ENCODE assay signal across 15 cellular contexts in the genomic region with DNA sequence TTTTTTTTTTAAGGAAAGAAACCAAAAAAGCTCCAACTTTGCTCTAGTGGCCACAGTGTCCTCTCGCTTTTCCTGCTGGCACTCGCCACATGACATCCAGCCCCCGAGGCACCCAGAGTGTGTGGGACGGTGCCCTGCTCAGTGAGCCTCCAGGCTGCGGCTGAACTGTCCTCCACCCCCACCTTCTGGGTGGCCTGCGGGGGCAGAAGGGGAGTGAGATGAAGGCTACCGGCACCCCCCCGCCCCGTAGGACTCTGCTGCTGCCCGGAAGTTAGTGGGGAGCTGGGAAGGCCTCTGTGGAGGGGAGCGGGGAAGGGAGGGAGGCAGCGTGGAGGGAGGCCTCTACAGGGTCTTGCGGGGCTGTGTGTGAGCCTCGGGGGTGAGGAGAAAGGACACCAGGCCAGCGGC.
A peak's percentile ranks its signal among the peaks of the same experiment; 100 is the strongest.
DNase-seq lines count a peak whose midpoint lies in the region; ATAC-seq and TF ChIP-seq lines count a peak whose summit lies in the region.
"Had no signal": no experiment of that assay in that cellular context is flagged by ENCODE, and none has a peak within 500 bp of the region (broad histone marks: within the 10 kb centered on the region; RNA-seq: fewer than 3 reads in every experiment).

No MANE protein-coding gene starts in this region.

- no peak for TF ChIP-seq CTCF in smooth muscle cell (IDR thresholded peaks at IDR 0.05; ENCODE audit: borderline replicate concordance, insufficient read depth, poor library complexity, severe bottlenecking)

- no peak overlapping the region for H3K4ac ChIP-seq in mesendoderm (ENCODE audit: low read depth, low read length)

- H3K27me3 ChIP-seq in NT2/D1 (ENCODE audit: insufficient read depth, insufficient read length) (peaks cover 13% of the 10 kb centered on the region), ectodermal cell (ENCODE audit: control insufficient read depth, insufficient read depth, low read length, poor library complexity, severe bottlenecking) (peaks cover 5% of the 10 kb centered on the region), mesendoderm (ENCODE audit: insufficient read depth, low read length, poor library complexity) (no peaks in the 10 kb centered on the region), smooth muscle cell (ENCODE audit: low read depth) (peaks cover 29% of the 10 kb centered on the region)

- H3K9me3 ChIP-seq in NT2/D1 (ENCODE audit: insufficient read depth, low read length), result no peaks in the 10 kb centered on the region
- no peaks in the 10 kb centered on the region for H3K9me3 ChIP-seq in ectodermal cell (ENCODE audit: control insufficient read depth, low read length)
- H3K9me3 ChIP-seq in smooth muscle cell (replicated peaks; ENCODE audit: low read depth), result no peaks in the 10 kb centered on the region
- H3K9me3 ChIP-seq: tibial artery had no signal

- no peak overlapping the region for H3K56ac ChIP-seq in mesendoderm (ENCODE audit: low read length)

- no peak overlapping the region for H4K8ac ChIP-seq in mesendoderm (ENCODE audit: low read depth, low read length)

- H3K27ac ChIP-seq in ectodermal cell (ENCODE audit: insufficient read depth, low read depth, low read length, poor library complexity, severe bottlenecking) (peak overlapping the region; percentile 63), mesendoderm (ENCODE audit: low read depth, low read length) (no peak overlapping the region), smooth muscle cell (ENCODE audit: low read depth) (no peak overlapping the region)
- H3K27ac ChIP-seq: tibial artery had no signal

- H4K20me1 ChIP-seq in smooth muscle cell (ENCODE audit: low read depth), result peaks cover 10% of the 10 kb centered on the region

- no peak overlapping the region for H3K23ac ChIP-seq in mesendoderm (ENCODE audit: low read length)

- H2AFZ ChIP-seq in smooth muscle cell (ENCODE audit: low read depth), result no peak overlapping the region

- H2BK5ac ChIP-seq in mesendoderm (ENCODE audit: low read length), result no peak overlapping the region

- H3K4me1 ChIP-seq in NT2/D1 (ENCODE audit: insufficient read depth, insufficient read length), result peaks cover 14% of the 10 kb centered on the region
- H3K4me1 ChIP-seq in ectodermal cell (ENCODE audit: control insufficient read depth, insufficient read depth, low read length), result peaks cover 21% of the 10 kb centered on the region
- no peaks in the 10 kb centered on the region for H3K4me1 ChIP-seq in mesendoderm (ENCODE audit: control insufficient read depth, low read depth, low read length)
- H3K4me1 ChIP-seq in smooth muscle cell (ENCODE audit: low read depth), result peaks cover 9% of the 10 kb centered on the region

- H2BK15ac ChIP-seq in mesendoderm (replicated peaks; ENCODE audit: low read depth), result no peak overlapping the region

- H3K18ac ChIP-seq in mesendoderm (ENCODE audit: low read length), result no peak overlapping the region

- peak overlapping the region; percentile 50 for H3K9ac ChIP-seq in NT2/D1 (ENCODE audit: insufficient read length, low read depth)
- peak overlapping the region; percentile 61 for H3K9ac ChIP-seq in mesendoderm (ENCODE audit: low read length)
- H3K9ac ChIP-seq in smooth muscle cell (ENCODE audit: low read depth), result no peak overlapping the region

- no peaks in the 10 kb centered on the region for H3K79me1 ChIP-seq in mesendoderm (ENCODE audit: low read length)

- no peak overlapping the region for H2BK120ac ChIP-seq in mesendoderm (ENCODE audit: low read depth, low read length)

- ATAC-seq in GM19395 (IDR thresholded peaks at IDR 0.05; ENCODE audit: unreplicated experiment), result no peak
- ATAC-seq: activated T-cell treated with anti-CD3 and anti-CD28 coated beads, Interleukin-2, amount 50 U/mL, for 72 hours; left colon had no signal

- no peak overlapping the region for H2AK5ac ChIP-seq in mesendoderm (ENCODE audit: low read length)

- H3K36me3 ChIP-seq in NT2/D1 (ENCODE audit: insufficient read depth, insufficient read length, low read length) (no peaks in the 10 kb centered on the region), ectodermal cell (ENCODE audit: control insufficient read depth, insufficient read depth, low read length) (no peaks in the 10 kb centered on the region), mesendoderm (ENCODE audit: control insufficient read depth, insufficient read depth, low read length) (no peaks in the 10 kb centered on the region), smooth muscle cell (ENCODE audit: low read depth) (no peaks in the 10 kb centered on the region)
- H3K36me3 ChIP-seq: tibial artery had no signal

- no peak overlapping the region for H4K5ac ChIP-seq in mesendoderm (ENCODE audit: low read length)

- H3K79me2 ChIP-seq in mesendoderm (ENCODE audit: control insufficient read depth, insufficient read depth, low read length), result no peaks in the 10 kb centered on the region
- no peaks in the 10 kb centered on the region for H3K79me2 ChIP-seq in smooth muscle cell (ENCODE audit: low read depth)

- no peaks in the 10 kb centered on the region for H3F3A ChIP-seq in smooth muscle cell (ENCODE audit: low read depth)

- H3K4me2 ChIP-seq in mesendoderm (ENCODE audit: low read length), result peak overlapping the region; percentile 79
- peak overlapping the region; percentile 90 for H3K4me2 ChIP-seq in smooth muscle cell

- DNase-seq in NT2/D1 (ENCODE audit: low read depth, low spot score), result no peak
- peak; percentile 44 for DNase-seq in mesendoderm
- no peak for DNase-seq in smooth muscle cell (lab: John Stamatoyannopoulos, UW; ENCODE audit: unreplicated experiment)
- DNase-seq in activated T-cell treated with anti-CD3 and anti-CD28 coated beads, Interleukin-2, amount 50 U/mL, for 1 hour, result no peak
- DNase-seq in NCI-H1436 treated with DMSO at 0.1 percent for 48 hours (lab: John Stamatoyannopoulos, UW), result no peak
- DNase-seq: activated CD4-positive, alpha-beta T cell treated with anti-CD3 and anti-CD28 coated beads, Interleukin-2, amount 50 U/mL, for 1 hour; activated T-cell treated with anti-CD3 and anti-CD28 coated beads, Interleukin-2, amount 50 U/mL, for 72 hours; Karpas-422; left colon; NCI-H1105; NCI-H2171; SW 1271; tibial artery had no signal

- H3K4me3 ChIP-seq in NT2/D1 (ENCODE audit: insufficient read length, low read depth) (peak overlapping the region; percentile 45), ectodermal cell (ENCODE audit: insufficient read depth, low read depth, low read length) (peak overlapping the region; percentile 43), mesendoderm (ENCODE audit: low read length) (no peak overlapping the region), smooth muscle cell (peak overlapping the region; percentile 54)

- WGBS in ectodermal cell, 2 experiments, result 24 to 25% methylated on average over 15 of the region's 15 CpGs
- WGBS in mesendoderm (ENCODE audit: extremely low coverage, insufficient coverage, low lambda C conversion rate), result no CpG with 5 or more reads among the region's 15 CpGs
- 29% methylated on average over 11 of the region's 15 CpGs for WGBS in smooth muscle cell (ENCODE audit: low lambda C conversion rate)
